ENCODE assay signal across 22 cellular contexts in the genomic region with DNA sequence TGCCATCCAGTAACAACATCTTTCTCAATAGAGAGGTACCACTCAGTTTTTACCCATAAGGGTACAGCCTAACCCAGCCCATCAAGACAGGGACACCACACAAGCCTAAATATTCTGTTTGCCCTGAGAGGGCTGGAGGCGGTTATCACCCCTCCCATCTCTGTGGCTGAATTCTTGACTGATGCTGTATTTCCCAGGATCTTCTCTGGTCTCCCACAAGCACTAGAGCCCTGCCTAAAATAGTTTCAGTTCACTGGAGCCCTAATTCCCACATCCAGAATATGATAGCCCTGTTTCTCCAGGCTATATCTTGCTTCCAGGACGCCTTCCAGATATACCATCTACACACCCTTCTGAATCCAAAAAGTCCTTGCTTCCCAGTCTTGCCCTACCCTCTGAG.
"Had no signal": no experiment of that assay in that cellular context is flagged by ENCODE, and none has a peak within 500 bp of the region (broad histone marks: within the 10 kb centered on the region; RNA-seq: fewer than 3 reads in every experiment).

No MANE protein-coding gene starts in this region.

- ATAC-seq: activated T-cell treated with anti-CD3 and anti-CD28 coated beads, Interleukin-2, amount 50 U/mL, for 4 hours; left lung; naive thymus-derived CD4-positive, alpha-beta T cell had no signal

- H2AFZ ChIP-seq: neural progenitor cell had no signal

- H3K9ac ChIP-seq: neural progenitor cell had no signal

- H3K4me1 Mint-ChIP-seq: activated CD4-positive, alpha-beta T cell treated with anti-CD3 and anti-CD28 coated beads, Interleukin-2, amount 10 ng/mL, durations not matched to agents 7 days and 5 days; activated naive CD4-positive, alpha-beta T cell treated with anti-CD3 and anti-CD28 coated beads, Interleukin-2, amount 10 ng/mL, durations not matched to agents 7 days and 5 days; naive thymus-derived CD4-positive, alpha-beta T cell; neural progenitor cell had no signal

- H3K27ac Mint-ChIP-seq: activated CD4-positive, alpha-beta T cell treated with anti-CD3 and anti-CD28 coated beads, Interleukin-2, amount 10 ng/mL, durations not matched to agents 7 days and 5 days; activated naive CD4-positive, alpha-beta T cell treated with anti-CD3 and anti-CD28 coated beads, Interleukin-2, amount 10 ng/mL, durations not matched to agents 7 days and 5 days; neural progenitor cell; stimulated activated naive CD8-positive, alpha-beta T cell treated with anti-CD3 and anti-CD28 coated beads, Interleukin-15, Interleukin-2, amounts not matched to agents 100 ng/mL and 50 ng/mL, for 24 hours had no signal

- H3K4me3 ChIP-seq: ascending aorta, breast epithelium, left lung, neural progenitor cell, prostate gland, right atrium auricular region, skin epidermis, tibial nerve, vagina had no signal

- H3K27ac ChIP-seq: ascending aorta, breast epithelium, left lung, neural progenitor cell, prostate gland, right atrium auricular region, skin epidermis, tibial nerve, vagina had no signal

- FAIRE-seq: endometrium, keratinocyte had no signal

- H3K4me2 ChIP-seq: neural progenitor cell had no signal

- H3K9me3 ChIP-seq: ascending aorta, breast epithelium, left lung, prostate gland, right atrium auricular region, vagina had no signal

- DNase-seq: activated CD4-positive, alpha-beta T cell treated with anti-CD3 and anti-CD28 coated beads, Interleukin-2, amount 10 ng/mL, durations not matched to agents 7 days and 5 days; activated CD8-positive, alpha-beta memory T cell treated with anti-CD3 and anti-CD28 coated beads, Interleukin-2, amount 50 U/mL, for 4 hours; activated naive CD4-positive, alpha-beta T cell treated with anti-CD3 and anti-CD28 coated beads, Interleukin-2, amount 10 ng/mL, durations not matched to agents 7 days and 5 days; activated T-cell treated with anti-CD3 and anti-CD28 coated beads, Interleukin-2, amount 50 U/mL, for 4 hours; cortex of kidney; erythroblast; foreskin melanocyte; glutamatergic neuron; hypothalamus; left lung; naive thymus-derived CD4-positive, alpha-beta T cell had no signal

- H3K9me3 Mint-ChIP-seq: activated CD4-positive, alpha-beta T cell treated with anti-CD3 and anti-CD28 coated beads, Interleukin-2, amount 10 ng/mL, durations not matched to agents 7 days and 5 days; activated naive CD4-positive, alpha-beta T cell treated with anti-CD3 and anti-CD28 coated beads, Interleukin-2, amount 10 ng/mL, durations not matched to agents 7 days and 5 days; activated T-cell treated with anti-CD3 and anti-CD28 coated beads, Interleukin-2, amount 50 U/mL, for 4 hours; naive thymus-derived CD4-positive, alpha-beta T cell; stimulated activated naive CD8-positive, alpha-beta T cell treated with anti-CD3 and anti-CD28 coated beads, Interleukin-15, Interleukin-2, amounts not matched to agents 100 ng/mL and 50 ng/mL, for 24 hours had no signal

- H3K36me3 ChIP-seq: ascending aorta, breast epithelium, left lung, neural progenitor cell, prostate gland, right atrium auricular region, tibial nerve, vagina had no signal

- H3K4me1 ChIP-seq: ascending aorta, breast epithelium, left lung, neural progenitor cell, prostate gland, right atrium auricular region, tibial nerve, vagina had no signal

- H3K4me3 Mint-ChIP-seq: activated CD4-positive, alpha-beta T cell treated with anti-CD3 and anti-CD28 coated beads, Interleukin-2, amount 10 ng/mL, durations not matched to agents 7 days and 5 days; activated naive CD4-positive, alpha-beta T cell treated with anti-CD3 and anti-CD28 coated beads, Interleukin-2, amount 10 ng/mL, durations not matched to agents 7 days and 5 days; activated T-cell treated with anti-CD3 and anti-CD28 coated beads, Interleukin-2, amount 50 U/mL, for 4 hours; naive thymus-derived CD4-positive, alpha-beta T cell; neural progenitor cell; stimulated activated naive CD8-positive, alpha-beta T cell treated with anti-CD3 and anti-CD28 coated beads, Interleukin-15, Interleukin-2, amounts not matched to agents 100 ng/mL and 50 ng/mL, for 24 hours had no signal

- H3K36me3 Mint-ChIP-seq: activated naive CD4-positive, alpha-beta T cell treated with anti-CD3 and anti-CD28 coated beads, Interleukin-2, amount 10 ng/mL, durations not matched to agents 7 days and 5 days; naive thymus-derived CD4-positive, alpha-beta T cell; neural progenitor cell had no signal

- H3K27me3 ChIP-seq: ascending aorta, breast epithelium, neural progenitor cell, right atrium auricular region, tibial nerve, vagina had no signal
